In the genomic region with DNA sequence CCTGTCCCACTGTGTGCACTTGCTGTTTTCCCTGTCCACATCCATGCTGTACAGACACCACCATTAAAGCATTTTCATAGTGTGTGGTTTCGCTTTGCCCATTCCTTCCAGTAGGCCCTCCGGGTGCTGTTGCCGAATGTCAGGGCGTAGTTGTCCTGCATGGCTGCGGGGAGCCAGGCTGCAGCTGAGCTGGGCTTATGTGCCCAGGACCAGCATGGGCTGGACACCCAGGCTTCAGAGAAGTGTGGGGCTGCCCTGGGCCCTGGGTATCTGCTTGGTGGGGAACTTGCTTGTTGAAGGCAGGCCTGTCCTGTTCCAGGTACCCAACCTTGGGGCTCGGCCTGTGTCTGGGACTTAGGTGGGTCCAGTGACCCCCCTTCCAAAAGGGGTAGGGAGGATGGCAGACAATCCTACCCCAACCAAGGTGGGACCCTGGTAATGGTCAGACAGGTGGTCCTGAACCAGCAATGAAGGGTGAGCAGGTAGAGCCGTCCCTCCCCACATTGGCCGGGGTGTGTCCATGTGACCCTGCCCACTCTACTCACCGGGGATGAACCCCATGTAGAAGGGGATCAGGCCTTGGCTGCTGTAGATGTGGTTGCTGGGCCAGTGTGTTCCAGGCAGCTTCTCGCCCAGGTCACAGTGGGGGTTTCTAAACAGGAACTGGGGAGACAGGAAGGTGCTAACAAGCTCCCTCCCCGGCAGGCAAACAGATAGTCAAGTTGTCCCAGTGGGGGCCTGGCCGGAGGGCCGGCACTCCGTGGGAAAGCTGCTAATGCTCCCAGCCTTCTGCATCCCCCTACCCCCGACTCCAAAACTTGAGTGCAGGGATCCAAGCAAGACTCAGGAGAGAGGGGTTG, we compare ENCODE assay signal across 10 cellular contexts. TPM values are rescaled to one million over a fixed set of nuclear protein-coding genes. Genes with fewer than 3 reads are reported as not detected.
A peak's percentile ranks its signal among the peaks of the same experiment; 100 is the strongest.
DNase-seq lines count a peak whose midpoint lies in the region; ATAC-seq and TF ChIP-seq lines count a peak whose summit lies in the region.
"Had no signal": no experiment of that assay in that cellular context is flagged by ENCODE, and none has a peak within 500 bp of the region (broad histone marks: within the 10 kb centered on the region; RNA-seq: fewer than 3 reads in every experiment).

No MANE protein-coding gene starts in this region.

- CTCF ChIA-PET in mammary epithelial cell (lab: Charles Lee; ENCODE audit: low non-redundant PET): no interaction called here

- H3K4me3 ChIP-seq in NT2/D1 (ENCODE audit: insufficient read length, low read depth) (no peak overlapping the region), mammary epithelial cell (replicated peaks in 1 of 3; ENCODE audit: insufficient read depth in 1 of 3, low read depth in 2 of 3, low read length in 3 of 3) (no peak overlapping the region), thymus (ENCODE audit: low read length) (peak overlapping the region; percentile 1)

- DNase-seq in activated naive CD4-positive, alpha-beta T cell treated with anti-CD3 and anti-CD28 coated beads, Interleukin-2, amount 50 U/mL, for 72 hours (ENCODE audit: low spot score in 2 of 2): no peak
- no peak for DNase-seq in activated naive CD4-positive, alpha-beta T cell treated with anti-CD3 and anti-CD28 coated beads, Interleukin-2, amount 50 U/mL, for 16 hours
- DNase-seq in NT2/D1 (ENCODE audit: low read depth, low spot score) (no peak), mammary epithelial cell (no peak), NCI-H2196 (lab: John Stamatoyannopoulos, UW; ENCODE audit: unreplicated experiment) (no peak), Ammon's horn (ENCODE audit: low spot score) (no peak), superior temporal gyrus (ENCODE audit: extremely low spot score) (no peak)

- peaks cover 14% of the 10 kb centered on the region for H4K20me1 ChIP-seq in mammary epithelial cell (ENCODE audit: insufficient read depth, low read length)

- no TSS peak for BruUV-seq in mammary epithelial cell (replicated peaks; lab: Mats Ljungman, UMichigan)

- peak overlapping the region; percentile 82 to 97 for H3K27ac Mint-ChIP-seq in activated naive CD4-positive, alpha-beta T cell treated with anti-CD3 and anti-CD28 coated beads, Interleukin-2, amount 50 U/mL, for 72 hours

- no peak for ATAC-seq in activated naive CD4-positive, alpha-beta T cell treated with anti-CD3 and anti-CD28 coated beads, Interleukin-2, amount 50 U/mL, for 72 hours

- H3K9ac ChIP-seq in NT2/D1 (ENCODE audit: insufficient read length, low read depth): peak overlapping the region; percentile 2
- H3K9ac ChIP-seq in mammary epithelial cell (ENCODE audit: insufficient read depth, low read length): no peak overlapping the region

- peak overlapping the region; percentile 74 for H3K4me2 ChIP-seq in mammary epithelial cell (ENCODE audit: insufficient read depth, low read depth, low read length)

- no peaks in the 10 kb centered on the region for H3K9me3 Mint-ChIP-seq in activated naive CD4-positive, alpha-beta T cell treated with anti-CD3 and anti-CD28 coated beads, Interleukin-2, amount 50 U/mL, for 72 hours

- peaks cover 34% of the 10 kb centered on the region for H3K79me2 ChIP-seq in mammary epithelial cell (ENCODE audit: insufficient read depth, low read length)

- H3K4me1 ChIP-seq in NT2/D1 (ENCODE audit: insufficient read depth, insufficient read length): peaks cover 38% of the 10 kb centered on the region
- peaks cover 18% of the 10 kb centered on the region for H3K4me1 ChIP-seq in mammary epithelial cell (ENCODE audit: insufficient read depth, low read length)
- peaks cover 17% of the 10 kb centered on the region for H3K4me1 ChIP-seq in thymus (ENCODE audit: control insufficient read depth, insufficient read depth, low read length)

- in situ Hi-C loops in mammary epithelial cell (cut with MboI; ENCODE audit: low sequenced_read_pairs in 2 of 2): no loop called here

- 83% methylated on average over 11 of the region's 15 CpGs for WGBS in mammary epithelial cell (ENCODE audit: low coverage, missing lambda C conversion rate)
- WGBS in thymus: 92% methylated on average over 15 of the region's 15 CpGs

- peaks cover 29% of the 10 kb centered on the region for H3K36me3 ChIP-seq in NT2/D1 (ENCODE audit: insufficient read depth, insufficient read length, low read length)
- H3K36me3 ChIP-seq in mammary epithelial cell (ENCODE audit: insufficient read depth, low read length): peaks cover 17% of the 10 kb centered on the region
- H3K36me3 ChIP-seq in thymus (ENCODE audit: control insufficient read depth, insufficient read depth): peaks cover 11% of the 10 kb centered on the region

- H3K27ac ChIP-seq in mammary epithelial cell (ENCODE audit: insufficient read depth, low read depth, low read length) (no peak overlapping the region), thymus (ENCODE audit: low read depth) (no peak overlapping the region)

- intact Hi-C loops in mammary epithelial cell (cut with micrococcal nuclease): loop anchor here (1.0 kb wide), 1 partner anchor 10 kb away; no protein-coding TSS in a partner anchor

- dilution Hi-C loops in mammary epithelial cell (cut with HindIII; ENCODE audit: low sequenced_read_pairs): no loop called here

- H3K27me3 ChIP-seq in NT2/D1 (ENCODE audit: insufficient read depth, insufficient read length) (peaks cover 6% of the 10 kb centered on the region), mammary epithelial cell (ENCODE audit: insufficient read depth, low read length) (no peaks in the 10 kb centered on the region), thymus (ENCODE audit: control insufficient read depth, insufficient read depth) (no peaks in the 10 kb centered on the region)
- H3K27me3 ChIP-seq: upper lobe of left lung had no signal

- H3K36me3 Mint-ChIP-seq in activated naive CD4-positive, alpha-beta T cell treated with anti-CD3 and anti-CD28 coated beads, Interleukin-2, amount 50 U/mL, for 72 hours: peaks cover 15 to 16% of the 10 kb centered on the region in 2 donors

- H3K9me3 ChIP-seq in NT2/D1 (ENCODE audit: insufficient read depth, low read length): no peaks in the 10 kb centered on the region
- H3K9me3 ChIP-seq in mammary epithelial cell (replicated peaks; ENCODE audit: insufficient read depth, low read length): no peaks in the 10 kb centered on the region
- no peaks in the 10 kb centered on the region for H3K9me3 ChIP-seq in thymus (ENCODE audit: control insufficient read depth)
- H3K9me3 ChIP-seq: upper lobe of left lung had no signal

- TF ChIP-seq CTCF in mammary epithelial cell (conservative IDR thresholded peaks at IDR 0.05 in 1 of 2, IDR thresholded peaks at IDR 0.05 in 1 of 2; ENCODE audit: extremely low read depth in 1 of 2, insufficient read depth in 1 of 2, low read depth in 1 of 2, low read length in 2 of 2): no peak

- no peak overlapping the region for H2AFZ ChIP-seq in mammary epithelial cell (ENCODE audit: low read depth, low read length)

RNA-seq across cellular contexts. Expression of a gene that starts 2.8 kb away (rescaled TPM):
- total RNA-seq in activated naive CD4-positive, alpha-beta T cell treated with anti-CD3 and anti-CD28 coated beads, Interleukin-2, amount 50 U/mL, for 72 hours: 100 to 1,000 TPM; 277 to 307 TPM
- 100 to 1,000 TPM; 177 to 464 TPM for total RNA-seq in mammary epithelial cell
- 853 TPM for polyA plus RNA-seq in mammary epithelial cell
- polyA minus RNA-seq in mammary epithelial cell: 613 TPM
- polyA plus RNA-seq in thymus: 104 TPM

RNA-seq across cellular contexts. Expression of a gene that starts 7.2 kb away (rescaled TPM):
- total RNA-seq in activated naive CD4-positive, alpha-beta T cell treated with anti-CD3 and anti-CD28 coated beads, Interleukin-2, amount 50 U/mL, for 72 hours: not detected
- total RNA-seq in mammary epithelial cell: not detected
- polyA plus RNA-seq in mammary epithelial cell: not detected
- not detected for polyA minus RNA-seq in mammary epithelial cell
- polyA plus RNA-seq in thymus: 0.43 TPM

RNA-seq across cellular contexts. Expression of a gene that starts 11.3 kb away (rescaled TPM):
- 10 to 100 TPM; 57.6 to 58.4 TPM for total RNA-seq in activated naive CD4-positive, alpha-beta T cell treated with anti-CD3 and anti-CD28 coated beads, Interleukin-2, amount 50 U/mL, for 72 hours
- 10 to 100 TPM; 39.5 to 54.9 TPM for total RNA-seq in mammary epithelial cell
- 44.4 TPM for polyA plus RNA-seq in mammary epithelial cell
- polyA minus RNA-seq in mammary epithelial cell: 37.9 TPM
- polyA plus RNA-seq in thymus: 38.8 TPM

RNA-seq across cellular contexts. Expression of a gene that starts 13.2 kb away (rescaled TPM):
- under 1 TPM in 1 of 2 donors, not detected in 1; 0.12 TPM for total RNA-seq in activated naive CD4-positive, alpha-beta T cell treated with anti-CD3 and anti-CD28 coated beads, Interleukin-2, amount 50 U/mL, for 72 hours
- total RNA-seq in mammary epithelial cell: not detected
- not detected for polyA plus RNA-seq in mammary epithelial cell
- not detected for polyA minus RNA-seq in mammary epithelial cell
- polyA plus RNA-seq in thymus: 0.14 TPM
- total RNA-seq: T-helper 1 cell treated with Interleukin-12 subunit alpha and Interleukin-12 subunit beta and Interleukin-4 antibody, amounts not matched to agents 30 ng/mL and 1 ng/mL, for 36 hours had no signal

RNA-seq across cellular contexts. Expression of a gene that starts 16.6 kb away (rescaled TPM):
- total RNA-seq in activated naive CD4-positive, alpha-beta T cell treated with anti-CD3 and anti-CD28 coated beads, Interleukin-2, amount 50 U/mL, for 72 hours: not detected
- under 1 TPM in 1 of 2 donors, not detected in 1; 0.28 TPM for total RNA-seq in mammary epithelial cell
- polyA plus RNA-seq in mammary epithelial cell (0.02 TPM), thymus (0.16 TPM)
- not detected for polyA minus RNA-seq in mammary epithelial cell
- total RNA-seq: T-helper 1 cell treated with Interleukin-12 subunit alpha and Interleukin-12 subunit beta and Interleukin-4 antibody, amounts not matched to agents 30 ng/mL and 1 ng/mL, for 36 hours had no signal
